ENCODE assay signal across 16 cellular contexts in the genomic region with DNA sequence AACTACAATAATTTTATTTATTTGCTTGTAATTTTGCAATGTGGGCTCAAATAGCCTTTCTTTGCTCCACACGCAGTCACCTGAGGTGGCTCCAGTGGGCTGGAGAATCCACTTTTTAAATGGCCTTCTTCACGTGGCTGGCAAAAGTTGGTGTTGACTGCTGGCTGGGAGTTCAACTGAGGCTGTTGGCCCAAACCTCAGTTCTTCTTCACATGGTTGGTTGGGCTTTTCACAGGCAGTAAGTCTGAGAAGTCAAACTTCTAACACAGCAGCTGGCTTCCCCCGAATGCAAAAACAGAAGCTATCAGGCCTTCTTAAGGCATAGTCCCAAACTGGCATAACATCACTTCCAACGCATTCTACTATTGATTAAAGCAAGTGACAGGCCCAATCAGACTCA. TPM values are rescaled to one million over a fixed set of nuclear protein-coding genes. Genes with fewer than 3 reads are reported as not detected.
A peak's percentile ranks its signal among the peaks of the same experiment; 100 is the strongest.
DNase-seq lines count a peak whose midpoint lies in the region; ATAC-seq and TF ChIP-seq lines count a peak whose summit lies in the region.
"Had no signal": no experiment of that assay in that cellular context is flagged by ENCODE, and none has a peak within 500 bp of the region (broad histone marks: within the 10 kb centered on the region; RNA-seq: fewer than 3 reads in every experiment).

No MANE protein-coding gene starts in this region.

- H3K4me3 ChIP-seq in right cardiac atrium (ENCODE audit: low read length): no peak overlapping the region
- H3K4me3 ChIP-seq in Jurkat, Clone E6-1 (ENCODE audit: low read length): no peak overlapping the region
- H3K4me3 ChIP-seq: BLaER1 treated with 17β-estradiol and CSF1 and Interleukin-3, amounts not matched to agents 10 nM and 100 nM; GM12878; HAP-1; K562 had no signal

- H3K4me1 ChIP-seq in right cardiac atrium (ENCODE audit: control insufficient read depth, insufficient read depth, low read length): no peaks in the 10 kb centered on the region

- H3K4me3 Mint-ChIP-seq in chondrocyte (ENCODE audit: unreplicated experiment): no peak overlapping the region
- H3K4me3 Mint-ChIP-seq in stimulated activated naive B cell treated with anti-CD40 and anti-IgM and Interleukin-4, amounts not matched to agents 10 μg/mL and 1 μg/mL and 100 μg/mL, for 72 hours: no peak overlapping the region

- peaks cover 38% of the 10 kb centered on the region for H3K4me1 Mint-ChIP-seq in chondrocyte (ENCODE audit: low read depth)
- peaks cover 15 to 42% of the 10 kb centered on the region in 2 donors for H3K4me1 Mint-ChIP-seq in stimulated activated naive B cell treated with anti-CD40 and anti-IgM and Interleukin-4, amounts not matched to agents 10 μg/mL and 1 μg/mL and 100 μg/mL, for 72 hours

- H3K27me3 Mint-ChIP-seq in chondrocyte (ENCODE audit: low read depth): no peaks in the 10 kb centered on the region
- no peaks in the 10 kb centered on the region for H3K27me3 Mint-ChIP-seq in stimulated activated naive B cell treated with anti-CD40 and anti-IgM and Interleukin-4, amounts not matched to agents 10 μg/mL and 1 μg/mL and 100 μg/mL, for 72 hours
- H3K27me3 Mint-ChIP-seq: CD4-positive, CD25-positive, alpha-beta regulatory T cell had no signal

- peak overlapping the region; percentile 45 for H3K27ac ChIP-seq in right cardiac atrium (ENCODE audit: low read length)
- H3K27ac ChIP-seq: BLaER1 treated with 17β-estradiol and CSF1 and Interleukin-3, amounts not matched to agents 10 nM and 100 nM; HL-60 had no signal

- peaks cover 16% of the 10 kb centered on the region for H3K36me3 Mint-ChIP-seq in chondrocyte (ENCODE audit: low read depth)
- peaks cover 39 to 60% of the 10 kb centered on the region in 2 donors for H3K36me3 Mint-ChIP-seq in stimulated activated naive B cell treated with anti-CD40 and anti-IgM and Interleukin-4, amounts not matched to agents 10 μg/mL and 1 μg/mL and 100 μg/mL, for 72 hours
- H3K36me3 Mint-ChIP-seq in activated naive CD4-positive, alpha-beta T cell treated with anti-CD3 and anti-CD28 coated beads, Interleukin-2, amount 50 U/mL, for 72 hours: peaks cover 50 to 65% of the 10 kb centered on the region in 2 donors

- TF ChIP-seq CTCF in chondrocyte (IDR thresholded peaks at IDR 0.05): no peak

- DNase-seq in right cardiac atrium (no peak), cardiac septum (ENCODE audit: low spot score) (no peak), chondrocyte (ENCODE audit: low spot score) (no peak)
- peak; percentile 41 for DNase-seq in Jurkat, Clone E6-1 (ENCODE audit: low read depth, low spot score)
- DNase-seq in stimulated activated naive B cell treated with anti-CD40 and anti-IgM and Interleukin-4, amounts not matched to agents 10 μg/mL and 1 μg/mL and 100 μg/mL, for 72 hours: no peak
- no peak for DNase-seq in activated naive CD4-positive, alpha-beta T cell treated with anti-CD3 and anti-CD28 coated beads, Interleukin-2, amount 50 U/mL, for 72 hours (ENCODE audit: low spot score in 2 of 2)
- DNase-seq: 8988T; Calu3; CD4-positive, CD25-positive, alpha-beta regulatory T cell; HFFc6 had no signal

- ATAC-seq in right cardiac atrium: no peak
- no peak for ATAC-seq in stimulated activated naive B cell treated with anti-CD40 and anti-IgM and Interleukin-4, amounts not matched to agents 10 μg/mL and 1 μg/mL and 100 μg/mL, for 72 hours (replicated peaks)
- no peak for ATAC-seq in HG03469 (IDR thresholded peaks at IDR 0.05; ENCODE audit: unreplicated experiment)
- no peak for ATAC-seq in activated naive CD4-positive, alpha-beta T cell treated with anti-CD3 and anti-CD28 coated beads, Interleukin-2, amount 50 U/mL, for 72 hours
- ATAC-seq: GM12878, K562 had no signal

- intact Hi-C loops in right cardiac atrium (cut with DNase I): no loop called here
- intact Hi-C loops in cardiac septum (cut with DNase I): no loop called here

- H3K27ac Mint-ChIP-seq in chondrocyte (ENCODE audit: unreplicated experiment): peak overlapping the region; percentile 19
- H3K27ac Mint-ChIP-seq in stimulated activated naive B cell treated with anti-CD40 and anti-IgM and Interleukin-4, amounts not matched to agents 10 μg/mL and 1 μg/mL and 100 μg/mL, for 72 hours: no peak overlapping the region
- no peak overlapping the region for H3K27ac Mint-ChIP-seq in activated naive CD4-positive, alpha-beta T cell treated with anti-CD3 and anti-CD28 coated beads, Interleukin-2, amount 50 U/mL, for 72 hours

- H3K9me3 Mint-ChIP-seq in chondrocyte (ENCODE audit: low read depth): peaks cover 14% of the 10 kb centered on the region
- H3K9me3 Mint-ChIP-seq in stimulated activated naive B cell treated with anti-CD40 and anti-IgM and Interleukin-4, amounts not matched to agents 10 μg/mL and 1 μg/mL and 100 μg/mL, for 72 hours: peaks cover 0 to 4% of the 10 kb centered on the region in 2 donors
- peaks cover 3 to 20% of the 10 kb centered on the region in 2 donors for H3K9me3 Mint-ChIP-seq in activated naive CD4-positive, alpha-beta T cell treated with anti-CD3 and anti-CD28 coated beads, Interleukin-2, amount 50 U/mL, for 72 hours

- WGBS in right cardiac atrium: 51% methylated on average over 4 of the region's 4 CpGs

- no peaks in the 10 kb centered on the region for H3K27me3 ChIP-seq in right cardiac atrium (ENCODE audit: control insufficient read depth, insufficient read depth)
- H3K27me3 ChIP-seq: BLaER1 treated with 17β-estradiol and CSF1 and Interleukin-3, amounts not matched to agents 10 nM and 100 nM had no signal

- no peaks in the 10 kb centered on the region for H3K9me3 ChIP-seq in right cardiac atrium (ENCODE audit: control insufficient read depth, low read length)

RNA-seq across cellular contexts. Expression of gene OXA1L, which starts 2.1 kb away (rescaled TPM):
- 100 to 1,000 TPM in 3 of 4 donors, 10 to 100 TPM in 1; 92.6 to 123 (median 114) TPM for total RNA-seq in right cardiac atrium
- 134 TPM for polyA plus RNA-seq in right cardiac atrium
- 111 TPM for total RNA-seq in cardiac septum
- polyA plus RNA-seq in Jurkat, Clone E6-1 (2012; ENCODE audit: insufficient read depth, insufficient read length): 149 TPM
- 75.7 to 78.1 TPM (median 77.2 TPM) in 3 replicates for total RNA-seq in chondrocyte
- 100 to 1,000 TPM; 176 to 178 TPM for total RNA-seq in activated naive CD4-positive, alpha-beta T cell treated with anti-CD3 and anti-CD28 coated beads, Interleukin-2, amount 50 U/mL, for 72 hours

RNA-seq across cellular contexts. Expression of gene SLC7A7, which starts 50.9 kb away (rescaled TPM):
- total RNA-seq in right cardiac atrium (10 to 100 TPM in 1 of 4 donors, 1 to 10 TPM in 3; 5.7 to 13.6 (median 7.5) TPM), cardiac septum (2.3 TPM), chondrocyte (0.46 to 1.5 TPM (median 1.5 TPM) in 3 replicates)
- 3.1 TPM for polyA plus RNA-seq in right cardiac atrium
- 2.6 TPM for polyA plus RNA-seq in Jurkat, Clone E6-1 (2012; ENCODE audit: insufficient read depth, insufficient read length)
- total RNA-seq in activated naive CD4-positive, alpha-beta T cell treated with anti-CD3 and anti-CD28 coated beads, Interleukin-2, amount 50 U/mL, for 72 hours: under 1 TPM; 0.46 to 0.78 TPM
- total RNA-seq: CD4-positive, CD25-positive, alpha-beta regulatory T cell had no signal
